Comparison of ENCODE assay signal across 17 cellular contexts in the genomic region with DNA sequence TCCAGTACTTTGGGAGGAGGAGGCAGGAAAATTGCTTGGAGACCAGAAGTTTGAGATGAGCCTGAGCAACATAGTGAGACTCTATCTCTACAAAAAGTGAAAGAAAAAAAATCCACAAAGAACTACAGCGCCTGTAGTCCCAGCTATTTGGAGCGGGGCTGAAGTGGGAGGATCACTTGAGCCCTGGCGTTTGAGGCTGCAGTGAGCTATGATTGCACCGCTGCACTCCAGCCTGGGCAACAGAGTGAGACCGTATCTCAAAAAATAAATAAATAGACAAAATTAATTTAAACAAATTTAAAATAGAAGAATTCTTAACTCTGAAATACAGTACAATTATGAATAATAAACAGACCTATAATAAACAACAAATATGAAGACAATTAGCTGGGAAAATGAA. TPM values are rescaled to one million over a fixed set of nuclear protein-coding genes. Genes with fewer than 3 reads are reported as not detected.
DNase-seq lines count a peak whose midpoint lies in the region; ATAC-seq lines count a peak whose summit lies in the region.
"Had no signal": no experiment of that assay in that cellular context is flagged by ENCODE, and none has a peak within 500 bp of the region (broad histone marks: within the 10 kb centered on the region; RNA-seq: fewer than 3 reads in every experiment).

No MANE protein-coding gene starts in this region.

- no peaks in the 10 kb centered on the region for H3K79me1 ChIP-seq in mesenchymal stem cell (replicated peaks; ENCODE audit: low read length, poor library complexity, severe bottlenecking)

- H2AFZ ChIP-seq in mesenchymal stem cell (ENCODE audit: low read depth, low read length), result no peak overlapping the region

- no peak overlapping the region for H2BK5ac ChIP-seq in mesenchymal stem cell (ENCODE audit: low read depth, low read length, poor library complexity, severe bottlenecking)

- no peaks in the 10 kb centered on the region for H3K4me1 Mint-ChIP-seq in immature natural killer cell
- H3K4me1 Mint-ChIP-seq: activated naive CD8-positive, alpha-beta T cell treated with anti-CD3 and anti-CD28 coated beads, Interleukin-2, amount 50 U/mL, for 24 hours had no signal

- H3K18ac ChIP-seq in mesenchymal stem cell (ENCODE audit: low read depth in 1 of 2, low read length in 2 of 2), result no peak overlapping the region

- WGBS in mesenchymal stem cell, result 38% methylated on average over 2 of the region's 5 CpGs

- no peaks in the 10 kb centered on the region for H3K9me3 ChIP-seq in mesenchymal stem cell (ENCODE audit: control insufficient read depth, low read length)

- no peaks in the 10 kb centered on the region for H3K9me3 Mint-ChIP-seq in immature natural killer cell
- H3K9me3 Mint-ChIP-seq: activated naive CD8-positive, alpha-beta T cell treated with anti-CD3 and anti-CD28 coated beads, Interleukin-2, amount 50 U/mL, for 24 hours had no signal

- no peak overlapping the region for H2BK15ac ChIP-seq in mesenchymal stem cell (ENCODE audit: low read depth, poor library complexity, severe bottlenecking)

- H3K36me3 Mint-ChIP-seq in immature natural killer cell, result no peaks in the 10 kb centered on the region

- no peak overlapping the region for H3K14ac ChIP-seq in mesenchymal stem cell (ENCODE audit: low read length in 2 of 2)

- no peak overlapping the region for H4K91ac ChIP-seq in mesenchymal stem cell (ENCODE audit: low read length)

- no peak overlapping the region for H3K4me3 ChIP-seq in mesenchymal stem cell (ENCODE audit: insufficient read depth in 1 of 2, low read depth in 1 of 2, low read length in 2 of 2)
- H3K4me3 ChIP-seq: GM12878, lung had no signal

- H4K8ac ChIP-seq in mesenchymal stem cell (ENCODE audit: low read length), result no peak overlapping the region

- no peak overlapping the region for H3K4me2 ChIP-seq in mesenchymal stem cell (ENCODE audit: low read length, poor library complexity, severe bottlenecking)

- no peak overlapping the region for H3K4ac ChIP-seq in mesenchymal stem cell (ENCODE audit: low read depth in 1 of 2, low read length in 2 of 2)

- H2BK12ac ChIP-seq in mesenchymal stem cell (ENCODE audit: low read length in 2 of 2), result no peak overlapping the region

- ATAC-seq in HG03342 (IDR thresholded peaks at IDR 0.05; ENCODE audit: unreplicated experiment), result no peak
- ATAC-seq: activated naive CD8-positive, alpha-beta T cell treated with anti-CD3 and anti-CD28 coated beads, Interleukin-2, amount 50 U/mL, for 24 hours had no signal

- H2BK120ac ChIP-seq in mesenchymal stem cell (ENCODE audit: low read depth, low read length), result no peak overlapping the region

- H3K23ac ChIP-seq in mesenchymal stem cell (ENCODE audit: low read length in 2 of 2), result no peak overlapping the region

- H3K4me1 ChIP-seq in mesenchymal stem cell (ENCODE audit: control insufficient read depth, insufficient read depth, low read depth, low read length), result no peaks in the 10 kb centered on the region

- H3K4me3 Mint-ChIP-seq in immature natural killer cell, result no peak overlapping the region
- H3K4me3 Mint-ChIP-seq: activated naive CD8-positive, alpha-beta T cell treated with anti-CD3 and anti-CD28 coated beads, Interleukin-2, amount 50 U/mL, for 24 hours had no signal

- H2AK5ac ChIP-seq in mesenchymal stem cell (ENCODE audit: low read length, severe bottlenecking), result no peak overlapping the region

- peak overlapping the region; percentile 82 for H3K9ac ChIP-seq in mesenchymal stem cell (ENCODE audit: low read length)

- peaks cover 0 to 2% (median 0%) of the 10 kb centered on the region in 3 donors for H3K27me3 Mint-ChIP-seq in immature natural killer cell (ENCODE audit: low read depth in 3 of 3)
- H3K27me3 Mint-ChIP-seq: activated naive CD8-positive, alpha-beta T cell treated with anti-CD3 and anti-CD28 coated beads, Interleukin-2, amount 50 U/mL, for 24 hours had no signal

- peaks cover 0 to 7% of the 10 kb centered on the region in 2 experiments for H3K36me3 ChIP-seq in mesenchymal stem cell (ENCODE audit: control insufficient read depth in 1 of 2, insufficient read depth in 2 of 2, low read depth in 1 of 2, low read length in 2 of 2)

- DNase-seq in Caki2 (ENCODE audit: low read depth), result peak; percentile 30
- peak; percentile 60 for DNase-seq in OCI-M1 (lab: John Stamatoyannopoulos, UW)
- no peak for DNase-seq in epithelial cell of prostate (ENCODE audit: low read depth, low spot score)
- DNase-seq in mesenchymal stem cell, result peak; percentile 61
- DNase-seq in immature natural killer cell, result no peak
- no peak for DNase-seq in activated CD4-positive, alpha-beta T cell treated with anti-CD3 and anti-CD28 coated beads, Interleukin-2, amount 50 U/mL, for 48 hours
- DNase-seq in NCI-H82 treated with DMSO at 0.1 percent for 48 hours (lab: John Stamatoyannopoulos, UW; ENCODE audit: unreplicated experiment), result no peak
- DNase-seq: activated CD4-positive, CD25-positive, alpha-beta regulatory T cell; activated CD8-positive, alpha-beta memory T cell treated with anti-CD3 and anti-CD28 coated beads, Interleukin-2, amount 50 U/mL, for 4 hours; activated naive CD8-positive, alpha-beta T cell treated with anti-CD3 and anti-CD28 coated beads, Interleukin-2, amount 50 U/mL, for 24 hours; DND-41; glutamatergic neuron; NCI-H524; stimulated activated CD4-positive, alpha-beta T cell treated with anti-CD3 and anti-CD28 coated beads, Interleukin-1b, Interleukin-23, amount 100 ng/mL, for 48 hours had no signal

- in situ Hi-C loops in Caki2 (cut with HindIII; ENCODE audit: low pct_unique_long_range_greater_than_20kb, low sequenced_read_pairs), result no loop called here

- H3K27ac Mint-ChIP-seq in immature natural killer cell, result no peak overlapping the region
- H3K27ac Mint-ChIP-seq: activated naive CD8-positive, alpha-beta T cell treated with anti-CD3 and anti-CD28 coated beads, Interleukin-2, amount 50 U/mL, for 24 hours had no signal

- peak overlapping the region; percentile 77 for H3K27ac ChIP-seq in epithelial cell of prostate
- peak overlapping the region; percentile 12 for H3K27ac ChIP-seq in mesenchymal stem cell (ENCODE audit: low read length, poor library complexity, severe bottlenecking)

- no peaks in the 10 kb centered on the region for H3K27me3 ChIP-seq in mesenchymal stem cell (ENCODE audit: control insufficient read depth in 1 of 2, insufficient read depth in 1 of 2, low read length in 2 of 2)

RNA-seq across cellular contexts. Expression of gene ATL1, which starts 40.9 kb away (rescaled TPM):
- total RNA-seq in Caki2 (2014; rRNA removed; shearing (Covaris generic); ENCODE audit: low replicate concordance), result 6.3 and 16.2 TPM in 2 replicates
- 5.3 TPM for polyA plus RNA-seq in mesenchymal stem cell (2013, experiment 1 of 2)
- polyA plus RNA-seq in mesenchymal stem cell (2013, experiment 2 of 2), result 5.1 TPM
- polyA plus RNA-seq in immature natural killer cell, result 1 to 10 TPM in 2 of 3 donors, not detected in 1; 1.4 to 3.6 TPM

Comparison
In these comparisons a context has a peak if more than half of its experiments do, and no peak if none do; other contexts are left out.
1. DNase-seq: peak in Caki2 (single experiment), OCI-M1 (single experiment) and mesenchymal stem cell (single experiment); none in epithelial cell of prostate (single experiment), immature natural killer cell (0 of 3), activated CD4-positive, alpha-beta T cell treated with anti-CD3 and anti-CD28 coated beads, Interleukin-2, amount 50 U/mL, for 48 hours (0 of 2) and NCI-H82 treated with DMSO at 0.1 percent for 48 hours (single experiment).